ENCODE assay signal across 1 cellular context in genomic region chr5:177958696-177959095, GRCh38.
TF ChIP-seq lines count a peak whose summit lies in the region.

No MANE protein-coding gene starts in this region.

TF ChIP-seq in HepG2, 621 proteins besides CTCF, POLR2A, EP300 and RAD21 (continued from another document):
- TF ChIP-seq, protein P1, sequence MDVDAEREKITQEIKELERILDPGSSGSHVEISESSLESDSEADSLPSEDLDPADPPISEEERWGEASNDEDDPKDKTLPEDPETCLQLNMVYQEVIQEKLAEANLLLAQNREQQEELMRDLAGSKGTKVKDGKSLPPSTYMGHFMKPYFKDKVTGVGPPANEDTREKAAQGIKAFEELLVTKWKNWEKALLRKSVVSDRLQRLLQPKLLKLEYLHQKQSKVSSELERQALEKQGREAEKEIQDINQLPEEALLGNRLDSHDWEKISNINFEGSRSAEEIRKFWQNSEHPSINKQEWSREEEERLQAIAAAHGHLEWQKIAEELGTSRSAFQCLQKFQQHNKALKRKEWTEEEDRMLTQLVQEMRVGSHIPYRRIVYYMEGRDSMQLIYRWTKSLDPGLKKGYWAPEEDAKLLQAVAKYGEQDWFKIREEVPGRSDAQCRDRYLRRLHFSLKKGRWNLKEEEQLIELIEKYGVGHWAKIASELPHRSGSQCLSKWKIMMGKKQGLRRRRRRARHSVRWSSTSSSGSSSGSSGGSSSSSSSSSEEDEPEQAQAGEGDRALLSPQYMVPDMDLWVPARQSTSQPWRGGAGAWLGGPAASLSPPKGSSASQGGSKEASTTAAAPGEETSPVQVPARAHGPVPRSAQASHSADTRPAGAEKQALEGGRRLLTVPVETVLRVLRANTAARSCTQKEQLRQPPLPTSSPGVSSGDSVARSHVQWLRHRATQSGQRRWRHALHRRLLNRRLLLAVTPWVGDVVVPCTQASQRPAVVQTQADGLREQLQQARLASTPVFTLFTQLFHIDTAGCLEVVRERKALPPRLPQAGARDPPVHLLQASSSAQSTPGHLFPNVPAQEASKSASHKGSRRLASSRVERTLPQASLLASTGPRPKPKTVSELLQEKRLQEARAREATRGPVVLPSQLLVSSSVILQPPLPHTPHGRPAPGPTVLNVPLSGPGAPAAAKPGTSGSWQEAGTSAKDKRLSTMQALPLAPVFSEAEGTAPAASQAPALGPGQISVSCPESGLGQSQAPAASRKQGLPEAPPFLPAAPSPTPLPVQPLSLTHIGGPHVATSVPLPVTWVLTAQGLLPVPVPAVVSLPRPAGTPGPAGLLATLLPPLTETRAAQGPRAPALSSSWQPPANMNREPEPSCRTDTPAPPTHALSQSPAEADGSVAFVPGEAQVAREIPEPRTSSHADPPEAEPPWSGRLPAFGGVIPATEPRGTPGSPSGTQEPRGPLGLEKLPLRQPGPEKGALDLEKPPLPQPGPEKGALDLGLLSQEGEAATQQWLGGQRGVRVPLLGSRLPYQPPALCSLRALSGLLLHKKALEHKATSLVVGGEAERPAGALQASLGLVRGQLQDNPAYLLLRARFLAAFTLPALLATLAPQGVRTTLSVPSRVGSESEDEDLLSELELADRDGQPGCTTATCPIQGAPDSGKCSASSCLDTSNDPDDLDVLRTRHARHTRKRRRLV (CRISPR knock-in tag; IDR thresholded peaks at IDR 0.05) = no peak
- TF ChIP-seq, protein P2, sequence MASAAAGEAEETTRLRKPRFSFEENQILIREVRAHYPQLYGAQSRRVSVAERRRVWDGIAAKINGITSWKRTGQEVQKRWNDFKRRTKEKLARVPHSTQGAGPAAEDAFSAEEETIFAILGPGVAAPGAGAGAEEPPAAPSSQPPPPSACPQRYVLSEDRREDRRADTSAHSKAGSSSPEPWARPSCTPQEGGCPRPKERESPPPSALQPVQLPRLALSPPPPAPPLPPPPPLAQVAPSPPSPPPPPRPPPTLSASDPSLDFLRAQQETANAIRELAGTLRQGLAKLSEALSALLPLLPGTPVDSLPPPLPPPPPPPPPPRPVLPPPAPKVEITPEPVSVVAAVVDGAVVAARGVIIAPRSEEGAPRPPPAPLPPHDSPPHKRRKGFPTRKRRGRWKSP (CRISPR knock-in tag; IDR thresholded peaks at IDR 0.05) = no peak
- TF ChIP-seq ZNF292 (CRISPR knock-in tag; IDR thresholded peaks at IDR 0.05; ENCODE audit: borderline replicate concordance, low read depth) (no peak), ATF4 (CRISPR knock-in tag; IDR thresholded peaks at IDR 0.05) (no peak), TARDBP (CRISPR knock-in tag; IDR thresholded peaks at IDR 0.05) (no peak), RBFOX2 (IDR thresholded peaks at IDR 0.05; ENCODE audit: low read depth, low read length) (no peak), GATAD1 (CRISPR knock-in tag; IDR thresholded peaks at IDR 0.05) (no peak), EED (CRISPR knock-in tag; IDR thresholded peaks at IDR 0.05) (no peak), HMGA1 (CRISPR knock-in tag; conservative IDR thresholded peaks at IDR 0.05) (no peak), THAP11 (CRISPR knock-in tag; IDR thresholded peaks at IDR 0.05) (no peak), HNF4G (IDR thresholded peaks at IDR 0.05; ENCODE audit: borderline replicate concordance, low read depth, low read length) (no peak), HNF4G (CRISPR knock-in tag; IDR thresholded peaks at IDR 0.05; ENCODE audit: borderline replicate concordance, low read depth) (no peak), ZNF660 (CRISPR knock-in tag; IDR thresholded peaks at IDR 0.05; ENCODE audit: borderline replicate concordance, low read depth) (no peak), ZNF232 (CRISPR knock-in tag; IDR thresholded peaks at IDR 0.05; ENCODE audit: borderline replicate concordance) (no peak), E2F5 (CRISPR knock-in tag; conservative IDR thresholded peaks at IDR 0.05) (no peak), HOXA7 (CRISPR knock-in tag; IDR thresholded peaks at IDR 0.05) (no peak)
- TF ChIP-seq, protein P3, sequence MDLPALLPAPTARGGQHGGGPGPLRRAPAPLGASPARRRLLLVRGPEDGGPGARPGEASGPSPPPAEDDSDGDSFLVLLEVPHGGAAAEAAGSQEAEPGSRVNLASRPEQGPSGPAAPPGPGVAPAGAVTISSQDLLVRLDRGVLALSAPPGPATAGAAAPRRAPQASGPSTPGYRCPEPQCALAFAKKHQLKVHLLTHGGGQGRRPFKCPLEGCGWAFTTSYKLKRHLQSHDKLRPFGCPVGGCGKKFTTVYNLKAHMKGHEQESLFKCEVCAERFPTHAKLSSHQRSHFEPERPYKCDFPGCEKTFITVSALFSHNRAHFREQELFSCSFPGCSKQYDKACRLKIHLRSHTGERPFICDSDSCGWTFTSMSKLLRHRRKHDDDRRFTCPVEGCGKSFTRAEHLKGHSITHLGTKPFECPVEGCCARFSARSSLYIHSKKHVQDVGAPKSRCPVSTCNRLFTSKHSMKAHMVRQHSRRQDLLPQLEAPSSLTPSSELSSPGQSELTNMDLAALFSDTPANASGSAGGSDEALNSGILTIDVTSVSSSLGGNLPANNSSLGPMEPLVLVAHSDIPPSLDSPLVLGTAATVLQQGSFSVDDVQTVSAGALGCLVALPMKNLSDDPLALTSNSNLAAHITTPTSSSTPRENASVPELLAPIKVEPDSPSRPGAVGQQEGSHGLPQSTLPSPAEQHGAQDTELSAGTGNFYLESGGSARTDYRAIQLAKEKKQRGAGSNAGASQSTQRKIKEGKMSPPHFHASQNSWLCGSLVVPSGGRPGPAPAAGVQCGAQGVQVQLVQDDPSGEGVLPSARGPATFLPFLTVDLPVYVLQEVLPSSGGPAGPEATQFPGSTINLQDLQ (CRISPR knock-in tag; IDR thresholded peaks at IDR 0.05) = no peak
- TF ChIP-seq, protein P4, sequence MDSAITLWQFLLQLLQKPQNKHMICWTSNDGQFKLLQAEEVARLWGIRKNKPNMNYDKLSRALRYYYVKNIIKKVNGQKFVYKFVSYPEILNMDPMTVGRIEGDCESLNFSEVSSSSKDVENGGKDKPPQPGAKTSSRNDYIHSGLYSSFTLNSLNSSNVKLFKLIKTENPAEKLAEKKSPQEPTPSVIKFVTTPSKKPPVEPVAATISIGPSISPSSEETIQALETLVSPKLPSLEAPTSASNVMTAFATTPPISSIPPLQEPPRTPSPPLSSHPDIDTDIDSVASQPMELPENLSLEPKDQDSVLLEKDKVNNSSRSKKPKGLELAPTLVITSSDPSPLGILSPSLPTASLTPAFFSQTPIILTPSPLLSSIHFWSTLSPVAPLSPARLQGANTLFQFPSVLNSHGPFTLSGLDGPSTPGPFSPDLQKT (CRISPR knock-in tag; IDR thresholded peaks at IDR 0.05; ENCODE audit: borderline replicate concordance) = no peak
